Comparison of ENCODE assay signal across 18 cellular contexts in the genomic region with DNA sequence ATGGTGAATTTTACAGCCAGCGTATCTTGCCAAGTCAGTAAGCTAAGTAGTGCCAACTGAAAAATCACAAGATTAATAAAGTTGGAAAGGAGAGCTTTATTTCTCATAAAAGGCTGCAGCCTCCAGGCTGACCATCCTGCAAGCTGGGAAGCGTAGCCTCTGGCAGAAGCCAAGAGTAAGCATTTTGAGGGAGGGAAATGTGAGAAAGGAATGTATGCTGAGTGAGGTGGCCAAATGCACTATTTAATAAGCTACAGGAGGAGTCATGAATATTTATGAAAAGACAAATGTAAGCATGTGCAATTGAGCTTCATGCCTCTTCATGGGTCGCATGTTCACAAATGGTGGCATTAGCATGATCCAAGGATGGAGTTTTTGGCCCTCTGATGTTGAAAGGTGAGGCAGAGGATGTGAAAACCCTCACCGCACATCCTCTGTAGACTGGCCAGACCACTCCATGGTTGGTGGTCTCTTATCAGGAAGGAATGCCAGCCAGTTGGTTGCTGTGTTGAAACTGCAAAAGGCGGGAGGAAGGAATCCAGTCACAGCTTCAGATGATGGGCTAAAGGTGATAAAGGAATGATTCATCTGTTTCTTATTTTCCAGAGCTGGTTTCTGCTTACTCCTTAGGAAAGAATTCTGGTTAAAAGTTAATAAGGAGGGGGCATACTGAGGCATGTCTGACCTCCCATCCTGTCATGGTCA. TPM values are rescaled to one million over a fixed set of nuclear protein-coding genes. Genes with fewer than 3 reads are reported as not detected.
DNase-seq lines count a peak whose midpoint lies in the region; ATAC-seq, FAIRE-seq and TF ChIP-seq lines count a peak whose summit lies in the region.
"Had no signal": no experiment of that assay in that cellular context is flagged by ENCODE, and none has a peak within 500 bp of the region (broad histone marks: within the 10 kb centered on the region; RNA-seq: fewer than 3 reads in every experiment).

No MANE protein-coding gene starts in this region.

- dilution Hi-C loops in mammary epithelial cell (cut with HindIII; ENCODE audit: low sequenced_read_pairs) = no loop called here

- POLR2A ChIA-PET in MCF 10A (lab: Yijun Ruan, JAX) = interaction anchor here (0.5 to 0.7 kb wide), 2 partner anchors 21 to 574 kb away, joined by 3 read pairs; no protein-coding TSS in a partner anchor

- no peaks in the 10 kb centered on the region for H3K79me2 ChIP-seq in mammary epithelial cell (ENCODE audit: insufficient read depth, low read length)

- no peaks in the 10 kb centered on the region for H3K36me3 ChIP-seq in mammary epithelial cell (ENCODE audit: insufficient read depth, low read length)
- no peaks in the 10 kb centered on the region for H3K36me3 ChIP-seq in SJSA1
- H3K36me3 ChIP-seq: lower lobe of right lung had no signal

- intact Hi-C loops in mammary epithelial cell (cut with micrococcal nuclease) = no loop called here
- intact Hi-C loops in MCF 10A (cut with micrococcal nuclease) = no loop called here

- no peak overlapping the region for H3K27ac ChIP-seq in mammary epithelial cell (ENCODE audit: insufficient read depth, low read depth, low read length)
- H3K27ac ChIP-seq in SJSA1 = peak overlapping the region; percentile 69
- H3K27ac ChIP-seq: lower lobe of right lung had no signal

- H3K27ac Mint-ChIP-seq in MCF 10A (ENCODE audit: low read depth, unreplicated experiment) = no peak overlapping the region
- H3K27ac Mint-ChIP-seq in immature natural killer cell = no peak overlapping the region
- H3K27ac Mint-ChIP-seq: activated CD4-positive, alpha-beta T cell treated with anti-CD3 and anti-CD28 coated beads, Interleukin-2, amount 10 ng/mL, durations not matched to agents 24 days and 14 days; activated naive CD8-positive, alpha-beta T cell treated with anti-CD3 and anti-CD28 coated beads, Interleukin-2, amount 10 ng/mL, durations not matched to agents 7 days and 5 days; activated T-cell treated with anti-CD3 and anti-CD28 coated beads, Interleukin-2, amount 50 U/mL, for 24 hours; natural killer cell had no signal

- no peaks in the 10 kb centered on the region for H4K20me1 ChIP-seq in mammary epithelial cell (ENCODE audit: insufficient read depth, low read length)

- in situ Hi-C loops in mammary epithelial cell (cut with MboI; ENCODE audit: low sequenced_read_pairs in 2 of 2) = no loop called here

- no peak overlapping the region for H2AFZ ChIP-seq in mammary epithelial cell (ENCODE audit: low read depth, low read length)

- H3K27me3 Mint-ChIP-seq in MCF 10A (ENCODE audit: insufficient read depth, unreplicated experiment) = peaks cover 17% of the 10 kb centered on the region
- peaks cover 6 to 12% (median 9%) of the 10 kb centered on the region in 3 donors for H3K27me3 Mint-ChIP-seq in immature natural killer cell (ENCODE audit: low read depth in 3 of 3)
- H3K27me3 Mint-ChIP-seq: activated T-cell treated with anti-CD3 and anti-CD28 coated beads, Interleukin-2, amount 50 U/mL, for 24 hours had no signal

- H3K36me3 Mint-ChIP-seq in MCF 10A (ENCODE audit: insufficient read depth, unreplicated experiment) (no peaks in the 10 kb centered on the region), immature natural killer cell (no peaks in the 10 kb centered on the region)
- H3K36me3 Mint-ChIP-seq: activated naive CD8-positive, alpha-beta T cell treated with anti-CD3 and anti-CD28 coated beads, Interleukin-2, amount 10 ng/mL, durations not matched to agents 7 days and 5 days; natural killer cell had no signal

- H3K27me3 ChIP-seq in mammary epithelial cell (ENCODE audit: insufficient read depth, low read length) (no peaks in the 10 kb centered on the region), SJSA1 (replicated peaks) (no peaks in the 10 kb centered on the region)

- 91% methylated on average over 4 of the region's 5 CpGs for WGBS in mammary epithelial cell (ENCODE audit: low coverage, missing lambda C conversion rate)

- DNase-seq in mammary epithelial cell (peak; percentile 70), MCF 10A (ENCODE audit: unreplicated experiment) (no peak), SJSA1 (ENCODE audit: low read depth in 1 of 2, low spot score in 2 of 2) (peak; percentile 75 to 84), fibroblast of the aortic adventitia (ENCODE audit: low read depth) (peak; percentile 57), urothelium cell line (ENCODE audit: low spot score) (peak; percentile 72), DMS79 (lab: John Stamatoyannopoulos, UW) (no peak), immature natural killer cell (no peak)
- DNase-seq: activated CD4-positive, alpha-beta T cell treated with anti-CD3 and anti-CD28 coated beads, Interleukin-2, amount 10 ng/mL, durations not matched to agents 24 days and 14 days; activated naive CD8-positive, alpha-beta T cell treated with anti-CD3 and anti-CD28 coated beads, Interleukin-2, amount 10 ng/mL, durations not matched to agents 7 days and 5 days; activated T-cell treated with anti-CD3 and anti-CD28 coated beads, Interleukin-2, amount 50 U/mL, for 24 hours; lower lobe of right lung; natural killer cell; NCI-H1105 treated with DMSO at 0.1 percent for 48 hours; SHP77 treated with DMSO at 0.1 percent for 48 hours; substantia nigra had no signal

- H3K4me2 ChIP-seq in mammary epithelial cell (ENCODE audit: insufficient read depth, low read depth, low read length) = no peak overlapping the region

- CTCF ChIA-PET in mammary epithelial cell (lab: Charles Lee; ENCODE audit: low non-redundant PET) = no interaction called here
- CTCF ChIA-PET in MCF 10A (lab: Yijun Ruan, JAX) = interaction anchor here (0.7 to 0.9 kb wide), 2 partner anchors 14 to 43 kb away, joined by 4 read pairs; no protein-coding TSS in a partner anchor

- no peaks in the 10 kb centered on the region for H3K9me3 Mint-ChIP-seq in MCF 10A (ENCODE audit: unreplicated experiment)
- no peaks in the 10 kb centered on the region for H3K9me3 Mint-ChIP-seq in immature natural killer cell
- H3K9me3 Mint-ChIP-seq: activated CD4-positive, alpha-beta T cell treated with anti-CD3 and anti-CD28 coated beads, Interleukin-2, amount 10 ng/mL, durations not matched to agents 24 days and 14 days; activated naive CD8-positive, alpha-beta T cell treated with anti-CD3 and anti-CD28 coated beads, Interleukin-2, amount 10 ng/mL, durations not matched to agents 7 days and 5 days; natural killer cell had no signal

- H3K4me3 ChIP-seq in mammary epithelial cell (replicated peaks in 1 of 3; ENCODE audit: insufficient read depth in 1 of 3, low read depth in 2 of 3, low read length in 3 of 3) (no peak overlapping the region), SJSA1 (no peak overlapping the region), fibroblast of the aortic adventitia (ENCODE audit: low read depth, low read length) (no peak overlapping the region)
- H3K4me3 ChIP-seq: lower lobe of right lung had no signal

- H3K4me1 Mint-ChIP-seq in MCF 10A (ENCODE audit: insufficient read depth, unreplicated experiment) = no peaks in the 10 kb centered on the region
- no peaks in the 10 kb centered on the region for H3K4me1 Mint-ChIP-seq in immature natural killer cell
- H3K4me1 Mint-ChIP-seq: activated naive CD8-positive, alpha-beta T cell treated with anti-CD3 and anti-CD28 coated beads, Interleukin-2, amount 10 ng/mL, durations not matched to agents 7 days and 5 days; natural killer cell had no signal

- BruUV-seq in mammary epithelial cell (replicated peaks; lab: Mats Ljungman, UMichigan) = no TSS peak
- BruUV-seq in MCF 10A (replicated peaks; lab: Mats Ljungman, UMichigan) = no TSS peak

- FAIRE-seq in urothelium cell line (lab: Jason Lieb, UNC) = no peak
- FAIRE-seq: A204.1, GM18507 had no signal

- no peaks in the 10 kb centered on the region for H3K9me3 ChIP-seq in mammary epithelial cell (replicated peaks; ENCODE audit: insufficient read depth, low read length)
- no peaks in the 10 kb centered on the region for H3K9me3 ChIP-seq in SJSA1 (replicated peaks)
- H3K9me3 ChIP-seq: lower lobe of right lung had no signal

- no peak for ATAC-seq in GM19455 (IDR thresholded peaks at IDR 0.05; ENCODE audit: unreplicated experiment)
- ATAC-seq: lower lobe of right lung, natural killer cell had no signal

- H3K4me1 ChIP-seq in mammary epithelial cell (ENCODE audit: insufficient read depth, low read length) (peaks cover 4% of the 10 kb centered on the region), SJSA1 (replicated peaks) (peaks cover 22% of the 10 kb centered on the region)
- H3K4me1 ChIP-seq: lower lobe of right lung had no signal

- H3K9ac ChIP-seq in mammary epithelial cell (ENCODE audit: insufficient read depth, low read length) = no peak overlapping the region

- H3K4me3 Mint-ChIP-seq in MCF 10A (ENCODE audit: unreplicated experiment) (no peak overlapping the region), immature natural killer cell (no peak overlapping the region)
- H3K4me3 Mint-ChIP-seq: activated CD4-positive, alpha-beta T cell treated with anti-CD3 and anti-CD28 coated beads, Interleukin-2, amount 10 ng/mL, durations not matched to agents 24 days and 14 days; activated naive CD8-positive, alpha-beta T cell treated with anti-CD3 and anti-CD28 coated beads, Interleukin-2, amount 10 ng/mL, durations not matched to agents 7 days and 5 days; activated T-cell treated with anti-CD3 and anti-CD28 coated beads, Interleukin-2, amount 50 U/mL, for 24 hours; natural killer cell had no signal

- TF ChIP-seq CTCF in mammary epithelial cell (conservative IDR thresholded peaks at IDR 0.05 in 1 of 2, IDR thresholded peaks at IDR 0.05 in 1 of 2; ENCODE audit: extremely low read depth in 1 of 2, insufficient read depth in 1 of 2, low read depth in 1 of 2, low read length in 2 of 2) (no peak), MCF 10A (IDR thresholded peaks at IDR 0.05; ENCODE audit: unreplicated experiment) (no peak), fibroblast of the aortic adventitia (IDR thresholded peaks at IDR 0.05; ENCODE audit: insufficient read depth, low read length) (no peak)

RNA-seq across cellular contexts. Expression of a gene that starts 9.2 kb away (rescaled TPM):
- total RNA-seq in mammary epithelial cell = under 1 TPM in 1 of 2 donors, not detected in 1; 0.17 TPM
- polyA plus RNA-seq in mammary epithelial cell = 0.06 TPM
- not detected for polyA minus RNA-seq in mammary epithelial cell
- total RNA-seq in MCF 10A (2022) = not detected in 2 replicates
- total RNA-seq in SJSA1 (2014; rRNA removed; shearing (Covaris generic)) = 0.21 and 0.72 TPM in 2 replicates
- not detected in 2 replicates for total RNA-seq in fibroblast of the aortic adventitia (ENCODE audit: low replicate concordance)
- polyA plus RNA-seq in immature natural killer cell = not detected
- total RNA-seq: activated CD4-positive, alpha-beta T cell treated with anti-CD3 and anti-CD28 coated beads, Interleukin-2, amount 10 ng/mL, durations not matched to agents 24 days and 14 days; activated naive CD8-positive, alpha-beta T cell treated with anti-CD3 and anti-CD28 coated beads, Interleukin-2, amount 10 ng/mL, durations not matched to agents 7 days and 5 days; lower lobe of right lung; natural killer cell had no signal

RNA-seq across cellular contexts. Expression of a gene that starts 9.8 kb away (rescaled TPM):
- total RNA-seq in mammary epithelial cell (not detected), MCF 10A (2022) (not detected in 2 replicates), fibroblast of the aortic adventitia (ENCODE audit: low replicate concordance) (not detected in 2 replicates)
- polyA plus RNA-seq in mammary epithelial cell (not detected), immature natural killer cell (not detected)
- not detected for polyA minus RNA-seq in mammary epithelial cell
- total RNA-seq in SJSA1 (2014; rRNA removed; shearing (Covaris generic)) = not detected in 2 replicates
- total RNA-seq: activated CD4-positive, alpha-beta T cell treated with anti-CD3 and anti-CD28 coated beads, Interleukin-2, amount 10 ng/mL, durations not matched to agents 24 days and 14 days; activated naive CD8-positive, alpha-beta T cell treated with anti-CD3 and anti-CD28 coated beads, Interleukin-2, amount 10 ng/mL, durations not matched to agents 7 days and 5 days; lower lobe of right lung; natural killer cell had no signal

RNA-seq across cellular contexts. Expression of a gene that starts 21.7 kb away (rescaled TPM):
- total RNA-seq in mammary epithelial cell (under 1 TPM in 1 of 2 donors, not detected in 1; 0.33 TPM), MCF 10A (2022) (0.40 and 0.42 TPM in 2 replicates), fibroblast of the aortic adventitia (ENCODE audit: low replicate concordance) (0.45 TPM in 1 of 2 replicates, not detected in the other)
- polyA plus RNA-seq in mammary epithelial cell (0.79 TPM), immature natural killer cell (not detected)
- polyA minus RNA-seq in mammary epithelial cell = not detected
- total RNA-seq in SJSA1 (2014; rRNA removed; shearing (Covaris generic)) = 0.84 and 1.6 TPM in 2 replicates
- total RNA-seq: activated CD4-positive, alpha-beta T cell treated with anti-CD3 and anti-CD28 coated beads, Interleukin-2, amount 10 ng/mL, durations not matched to agents 24 days and 14 days; activated naive CD8-positive, alpha-beta T cell treated with anti-CD3 and anti-CD28 coated beads, Interleukin-2, amount 10 ng/mL, durations not matched to agents 7 days and 5 days; lower lobe of right lung; natural killer cell had no signal

RNA-seq across cellular contexts. Expression of a gene that starts 37.0 kb away (rescaled TPM):
- total RNA-seq in mammary epithelial cell (not detected), MCF 10A (2022) (not detected in 2 replicates), fibroblast of the aortic adventitia (ENCODE audit: low replicate concordance) (0.09 TPM in 1 of 2 replicates, not detected in the other)
- polyA plus RNA-seq in mammary epithelial cell (not detected), immature natural killer cell (not detected)
- polyA minus RNA-seq in mammary epithelial cell = not detected
- not detected in 2 replicates for total RNA-seq in SJSA1 (2014; rRNA removed; shearing (Covaris generic))
- total RNA-seq: activated CD4-positive, alpha-beta T cell treated with anti-CD3 and anti-CD28 coated beads, Interleukin-2, amount 10 ng/mL, durations not matched to agents 24 days and 14 days; activated naive CD8-positive, alpha-beta T cell treated with anti-CD3 and anti-CD28 coated beads, Interleukin-2, amount 10 ng/mL, durations not matched to agents 7 days and 5 days; lower lobe of right lung; natural killer cell had no signal

RNA-seq across cellular contexts. Expression of a gene that starts 44.9 kb away (rescaled TPM):
- total RNA-seq in mammary epithelial cell = not detected
- polyA plus RNA-seq in mammary epithelial cell = not detected
- polyA minus RNA-seq in mammary epithelial cell = not detected
- not detected in 2 replicates for total RNA-seq in MCF 10A (2022)
- not detected in 2 replicates for total RNA-seq in SJSA1 (2014; rRNA removed; shearing (Covaris generic))
- not detected in 2 replicates for total RNA-seq in fibroblast of the aortic adventitia (ENCODE audit: low replicate concordance)
- not detected for polyA plus RNA-seq in immature natural killer cell
- total RNA-seq: activated CD4-positive, alpha-beta T cell treated with anti-CD3 and anti-CD28 coated beads, Interleukin-2, amount 10 ng/mL, durations not matched to agents 24 days and 14 days; activated naive CD8-positive, alpha-beta T cell treated with anti-CD3 and anti-CD28 coated beads, Interleukin-2, amount 10 ng/mL, durations not matched to agents 7 days and 5 days; lower lobe of right lung; natural killer cell had no signal

Comparison
In these comparisons a context has a peak if more than half of its experiments do, and no peak if none do; other contexts are left out.
1. DNase-seq: peak in mammary epithelial cell (single experiment), SJSA1 (2 of 2), fibroblast of the aortic adventitia (single experiment) and urothelium cell line (single experiment); none in MCF 10A (single experiment), DMS79 (single experiment) and immature natural killer cell (0 of 3).